8 cellular contexts compared by ENCODE assay signal in genomic region chr4:88382621-88383020, GRCh38. TPM values are rescaled to one million over a fixed set of nuclear protein-coding genes. Genes with fewer than 3 reads are reported as not detected.
DNase-seq lines count a peak whose midpoint lies in the region; ATAC-seq lines count a peak whose summit lies in the region.

No MANE protein-coding gene starts in this region.

- DNase-seq in activated T-cell treated with anti-CD3 and anti-CD28 coated beads for 24 hours (ENCODE audit: low read depth): peak; percentile 43
- DNase-seq in stimulated activated CD4-positive, alpha-beta T cell treated with anti-CD3 and anti-CD28 coated beads, Interleukin-12 subunit alpha, Interleukin-12 subunit beta, amount 100 ng/mL, for 24 hours (ENCODE audit: low read depth in 2 of 2): peak; percentile 24 to 25
- DNase-seq in NCI-H748 treated with DMSO at 0.1 percent for 48 hours (lab: John Stamatoyannopoulos, UW): no peak
- no peak for DNase-seq in H4 (ENCODE audit: low spot score)

- ATAC-seq in GM18517 (IDR thresholded peaks at IDR 0.05; ENCODE audit: unreplicated experiment) (peak; percentile 62), HG03045 (IDR thresholded peaks at IDR 0.05; ENCODE audit: unreplicated experiment) (peak; percentile 45), HG03521 (IDR thresholded peaks at IDR 0.05; ENCODE audit: unreplicated experiment) (no peak), HG03095 (IDR thresholded peaks at IDR 0.05; ENCODE audit: unreplicated experiment) (no peak)

RNA-seq across cellular contexts. Expression of gene HERC6, which starts 4.0 kb away (rescaled TPM):
- total RNA-seq in H4 (2014; rRNA removed; shearing (Covaris generic)): 17.5 and 23.3 TPM in 2 replicates

Comparison
In these comparisons a context has a peak if more than half of its experiments do, and no peak if none do; other contexts are left out.
1. ATAC-seq: peak in GM18517 (single experiment) and HG03045 (single experiment); none in HG03521 (single experiment) and HG03095 (single experiment).
2. DNase-seq: peak in activated T-cell treated with anti-CD3 and anti-CD28 coated beads for 24 hours (single experiment) and stimulated activated CD4-positive, alpha-beta T cell treated with anti-CD3 and anti-CD28 coated beads, Interleukin-12 subunit alpha, Interleukin-12 subunit beta, amount 100 ng/mL, for 24 hours (2 of 2); none in NCI-H748 treated with DMSO at 0.1 percent for 48 hours (single experiment) and H4 (single experiment).